Comparison of ENCODE assay signal across 9 cellular contexts in the genomic region with DNA sequence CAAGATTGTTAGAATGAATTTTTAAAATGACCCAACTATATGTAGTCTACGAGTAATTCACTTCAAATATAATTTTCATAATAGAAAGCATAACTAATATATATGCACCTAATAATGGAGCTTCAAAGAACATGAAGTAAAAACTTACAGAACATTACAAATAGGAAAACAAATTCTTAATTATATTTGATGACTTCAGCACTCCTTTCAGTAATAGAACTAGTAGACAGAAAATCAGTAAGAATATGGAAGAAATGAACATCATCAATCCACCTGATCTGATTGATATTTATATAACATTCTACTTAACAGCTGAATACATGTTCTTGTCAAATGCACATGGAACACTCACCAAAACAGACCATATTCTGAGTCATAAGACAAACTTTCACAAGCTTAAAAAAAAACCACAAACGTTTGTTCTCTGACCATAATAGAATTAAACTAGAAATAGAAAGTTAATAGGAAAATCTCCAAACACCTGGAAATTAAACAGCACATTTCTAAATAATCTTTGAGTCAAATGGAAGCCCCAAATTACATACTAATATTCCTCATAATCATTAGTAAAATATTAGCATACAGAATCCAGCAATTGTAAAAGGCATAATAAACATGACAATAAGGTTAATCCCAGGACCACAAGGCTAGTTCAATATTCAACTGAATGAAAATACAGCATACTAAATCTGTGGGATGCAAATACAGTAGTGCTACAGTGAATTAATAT. TPM values are rescaled to one million over a fixed set of nuclear protein-coding genes. Genes with fewer than 3 reads are reported as not detected.
DNase-seq lines count a peak whose midpoint lies in the region; ATAC-seq and TF ChIP-seq lines count a peak whose summit lies in the region.
"Had no signal": no experiment of that assay in that cellular context is flagged by ENCODE, and none has a peak within 500 bp of the region (broad histone marks: within the 10 kb centered on the region; RNA-seq: fewer than 3 reads in every experiment).

No MANE protein-coding gene starts in this region.

- WGBS in tibial nerve, 2 donors: 50% methylated on average over 2 of the region's 2 CpGs

- no peaks in the 10 kb centered on the region for H3K36me3 ChIP-seq in tibial nerve

- TF ChIP-seq EP300 in tibial nerve (IDR thresholded peaks at IDR 0.05): no peak

- ATAC-seq in HG03135 (IDR thresholded peaks at IDR 0.05; ENCODE audit: unreplicated experiment): peak; percentile 75
- ATAC-seq in activated T-helper 17 cell treated with anti-CD3 and anti-CD28 coated beads, Interleukin-2, amount 50 U/mL, for 72 hours (replicated peaks): peak; percentile 81
- ATAC-seq in stimulated activated memory B cell treated with anti-CD40 and anti-IgM and Interleukin-4, amounts not matched to agents 10 μg/mL and 1 μg/mL and 100 μg/mL, for 72 hours: peak; percentile 70

- H3K27ac Mint-ChIP-seq in activated T-helper 17 cell treated with anti-CD3 and anti-CD28 coated beads, Interleukin-2, amount 50 U/mL, for 72 hours: no peak overlapping the region
- H3K27ac Mint-ChIP-seq in stimulated activated memory B cell treated with anti-CD40 and anti-IgM and Interleukin-4, amounts not matched to agents 10 μg/mL and 1 μg/mL and 100 μg/mL, for 72 hours: peak overlapping the region; percentile 19
- H3K27ac Mint-ChIP-seq: T-helper 1 cell treated with Interleukin-12 subunit alpha and Interleukin-12 subunit beta and Interleukin-4 antibody, amounts not matched to agents 30 μg/mL and 1 μg/mL, for 36 hours had no signal

- H3K4me3 ChIP-seq in tibial nerve: no peak overlapping the region

- H3K4me3 Mint-ChIP-seq in activated T-helper 17 cell treated with anti-CD3 and anti-CD28 coated beads, Interleukin-2, amount 50 U/mL, for 72 hours: no peak overlapping the region
- no peak overlapping the region for H3K4me3 Mint-ChIP-seq in stimulated activated memory B cell treated with anti-CD40 and anti-IgM and Interleukin-4, amounts not matched to agents 10 μg/mL and 1 μg/mL and 100 μg/mL, for 72 hours
- H3K4me3 Mint-ChIP-seq: T-helper 1 cell treated with Interleukin-12 subunit alpha and Interleukin-12 subunit beta and Interleukin-4 antibody, amounts not matched to agents 30 μg/mL and 1 μg/mL, for 36 hours had no signal

- no peaks in the 10 kb centered on the region for H3K27me3 ChIP-seq in tibial nerve

- TF ChIP-seq CTCF in GM10266 (IDR thresholded peaks at IDR 0.05; ENCODE audit: control insufficient read depth, insufficient read depth, low read depth, missing control alignments) (no peak), tibial nerve (IDR thresholded peaks at IDR 0.05) (no peak)

- H3K27me3 Mint-ChIP-seq in activated T-helper 17 cell treated with anti-CD3 and anti-CD28 coated beads, Interleukin-2, amount 50 U/mL, for 72 hours: no peaks in the 10 kb centered on the region
- H3K27me3 Mint-ChIP-seq in stimulated activated memory B cell treated with anti-CD40 and anti-IgM and Interleukin-4, amounts not matched to agents 10 μg/mL and 1 μg/mL and 100 μg/mL, for 72 hours: no peaks in the 10 kb centered on the region

- peaks cover 0 to 27% (median 3%) of the 10 kb centered on the region in 4 donors for H3K4me1 ChIP-seq in tibial nerve

- H3K27ac ChIP-seq in tibial nerve: no peak overlapping the region

- H3K9me3 ChIP-seq in tibial nerve: no peaks in the 10 kb centered on the region

- TF ChIP-seq POLR2A in tibial nerve (IDR thresholded peaks at IDR 0.05): no peak

- peaks cover 31% of the 10 kb centered on the region for H3K4me1 Mint-ChIP-seq in activated T-helper 17 cell treated with anti-CD3 and anti-CD28 coated beads, Interleukin-2, amount 50 U/mL, for 72 hours
- peaks cover 68% of the 10 kb centered on the region for H3K4me1 Mint-ChIP-seq in stimulated activated memory B cell treated with anti-CD40 and anti-IgM and Interleukin-4, amounts not matched to agents 10 μg/mL and 1 μg/mL and 100 μg/mL, for 72 hours

- peaks cover 21% of the 10 kb centered on the region for H3K36me3 Mint-ChIP-seq in activated T-helper 17 cell treated with anti-CD3 and anti-CD28 coated beads, Interleukin-2, amount 50 U/mL, for 72 hours (ENCODE audit: low read depth)
- peaks cover 32% of the 10 kb centered on the region for H3K36me3 Mint-ChIP-seq in stimulated activated memory B cell treated with anti-CD40 and anti-IgM and Interleukin-4, amounts not matched to agents 10 μg/mL and 1 μg/mL and 100 μg/mL, for 72 hours

- peak; percentile 30 for DNase-seq in SIG-M5 treated with dmso at 0.1 percent for 504 hours (lab: John Stamatoyannopoulos, UW; ENCODE audit: unreplicated experiment)
- DNase-seq in SIG-M5 (lab: John Stamatoyannopoulos, UW): no peak
- DNase-seq in retina: no peak
- DNase-seq in GM10266 (ENCODE audit: extremely low spot score): no peak
- DNase-seq in tibial nerve (ENCODE audit: low spot score in 2 of 2): no peak

- no peaks in the 10 kb centered on the region for H3K9me3 Mint-ChIP-seq in activated T-helper 17 cell treated with anti-CD3 and anti-CD28 coated beads, Interleukin-2, amount 50 U/mL, for 72 hours
- peaks cover 6% of the 10 kb centered on the region for H3K9me3 Mint-ChIP-seq in stimulated activated memory B cell treated with anti-CD40 and anti-IgM and Interleukin-4, amounts not matched to agents 10 μg/mL and 1 μg/mL and 100 μg/mL, for 72 hours

RNA-seq across cellular contexts. Expression of a gene that starts 48.0 kb away (rescaled TPM):
- total RNA-seq in activated T-helper 17 cell treated with anti-CD3 and anti-CD28 coated beads, Interleukin-2, amount 50 U/mL, for 72 hours: 10 to 100 TPM; 27.6 to 35.1 TPM
- 10 to 100 TPM; 43.5 to 56.5 (median 49.5) TPM for total RNA-seq in tibial nerve
